In the genomic region with DNA sequence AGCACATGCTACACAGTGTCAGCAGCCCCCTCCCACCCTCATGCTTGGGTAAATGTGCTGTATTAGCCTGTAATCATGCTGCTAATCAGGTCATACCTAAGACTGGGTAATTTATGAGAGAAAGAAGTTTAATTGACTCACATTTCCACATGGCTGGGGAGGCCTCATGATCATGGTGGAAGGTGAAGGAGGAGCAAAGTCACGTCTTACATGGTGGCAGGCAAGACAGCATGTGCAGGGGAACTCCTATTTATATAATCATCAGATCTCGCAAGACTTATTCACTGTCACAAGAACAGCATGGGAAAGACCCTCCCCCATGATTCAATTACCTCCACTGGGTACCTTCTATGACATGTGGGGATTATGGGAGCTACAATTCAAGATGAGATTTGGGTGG, we compare ENCODE assay signal across 5 cellular contexts. TPM values are rescaled to one million over a fixed set of nuclear protein-coding genes. Genes with fewer than 3 reads are reported as not detected.
"Had no signal": no experiment of that assay in that cellular context is flagged by ENCODE, and none has a peak within 500 bp of the region (broad histone marks: within the 10 kb centered on the region; RNA-seq: fewer than 3 reads in every experiment).

No MANE protein-coding gene starts in this region.

RNA-seq across cellular contexts. Expression of a gene that starts 44.0 kb away (rescaled TPM):
- total RNA-seq: naive thymus-derived CD8-positive, alpha-beta T cell; pulmonary artery endothelial cell; skeletal muscle tissue had no signal
- polyA plus RNA-seq: naive thymus-derived CD4-positive, alpha-beta T cell; naive thymus-derived CD8-positive, alpha-beta T cell; smooth muscle cell had no signal
